Comparison of ENCODE assay signal across 8 cellular contexts in the genomic region with DNA sequence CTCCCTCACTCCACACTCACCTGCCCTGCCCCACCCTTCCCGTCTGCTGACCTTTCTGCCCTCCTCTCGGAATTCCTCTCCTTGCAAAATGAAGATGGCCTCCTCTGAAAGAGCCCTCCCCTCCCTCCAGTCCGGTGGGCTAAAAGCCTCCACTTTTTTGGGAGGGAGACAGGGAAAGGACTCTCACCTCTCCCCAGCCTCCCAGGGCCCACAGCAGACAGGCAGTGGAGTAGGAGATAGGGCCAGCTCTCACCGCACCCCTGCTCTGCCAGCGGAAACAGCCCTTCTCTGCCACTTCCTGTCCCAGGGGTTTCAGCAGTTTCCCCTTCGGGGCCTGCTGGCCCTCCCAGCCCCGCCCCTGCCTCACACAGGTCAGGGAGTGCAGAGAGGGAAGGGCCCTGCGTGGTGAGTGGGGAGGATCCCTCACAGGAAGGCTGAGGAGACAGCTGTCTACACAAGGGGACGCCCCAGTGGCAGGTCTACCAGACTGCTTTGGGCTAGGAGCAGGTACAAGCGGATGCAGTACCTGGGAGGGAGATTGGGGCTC. TPM values are rescaled to one million over a fixed set of nuclear protein-coding genes. Genes with fewer than 3 reads are reported as not detected.
DNase-seq lines count a peak whose midpoint lies in the region; ATAC-seq and TF ChIP-seq lines count a peak whose summit lies in the region.

No MANE protein-coding gene starts in this region.

- H3K36me3 ChIP-seq in sigmoid colon: no peaks in the 10 kb centered on the region

- TF ChIP-seq POLR2A in sigmoid colon (IDR thresholded peaks at IDR 0.05): no peak

- no peaks in the 10 kb centered on the region for H3K9me3 ChIP-seq in sigmoid colon

- peaks cover 14% of the 10 kb centered on the region for H3K36me3 Mint-ChIP-seq in activated CD4-positive, alpha-beta T cell treated with anti-CD3 and anti-CD28 coated beads, Interleukin-2, amount 10 ng/mL, durations not matched to agents 7 days and 5 days (ENCODE audit: low read depth)

- H3K4me3 Mint-ChIP-seq in activated CD4-positive, alpha-beta T cell treated with anti-CD3 and anti-CD28 coated beads, Interleukin-2, amount 10 ng/mL, durations not matched to agents 7 days and 5 days: peak overlapping the region; percentile 82

- H3K27ac Mint-ChIP-seq in activated CD4-positive, alpha-beta T cell treated with anti-CD3 and anti-CD28 coated beads, Interleukin-2, amount 10 ng/mL, durations not matched to agents 7 days and 5 days: peak overlapping the region; percentile 95

- CTCF ChIA-PET in activated CD4-positive, alpha-beta T cell treated with anti-CD3 and anti-CD28 coated beads, Interleukin-2, amount 10 ng/mL, durations not matched to agents 7 days and 5 days (lab: Charles Lee): interaction anchor here (0.5 kb wide), 1 partner anchor 40 kb away, joined by 3 read pairs; no protein-coding TSS in a partner anchor

- H3K4me1 Mint-ChIP-seq in activated CD4-positive, alpha-beta T cell treated with anti-CD3 and anti-CD28 coated beads, Interleukin-2, amount 10 ng/mL, durations not matched to agents 7 days and 5 days: peaks cover 66% of the 10 kb centered on the region

- no peaks in the 10 kb centered on the region for H3K27me3 ChIP-seq in sigmoid colon

- 11 to 20% methylated on average over 10 of the region's 10 CpGs for WGBS in sigmoid colon, 2 donors

- ATAC-seq in GM21576 (IDR thresholded peaks at IDR 0.05; ENCODE audit: unreplicated experiment): peak; percentile 98

- intact Hi-C loops in sigmoid colon (cut with DNase I): no loop called here

- no peaks in the 10 kb centered on the region for H3K27me3 Mint-ChIP-seq in activated CD4-positive, alpha-beta T cell treated with anti-CD3 and anti-CD28 coated beads, Interleukin-2, amount 10 ng/mL, durations not matched to agents 7 days and 5 days

- POLR2A ChIA-PET in activated CD4-positive, alpha-beta T cell treated with anti-CD3 and anti-CD28 coated beads, Interleukin-2, amount 10 ng/mL, durations not matched to agents 7 days and 5 days (lab: Charles Lee): no interaction called here

- peak overlapping the region; percentile 57 for H3K4me3 ChIP-seq in GM12864 (ENCODE audit: low read depth, low read length)
- no peak overlapping the region for H3K4me3 ChIP-seq in sigmoid colon

- DNase-seq in GM12864 (ENCODE audit: low read depth) (peak; percentile 84), KG1 (lab: John Stamatoyannopoulos, UW) (peak; percentile 52), germinal center (ENCODE audit: low spot score) (peak; percentile 85), sigmoid colon (no peak), occipital lobe (lab: John Stamatoyannopoulos, UW) (no peak)
- peak; percentile 92 for DNase-seq in activated CD4-positive, alpha-beta T cell treated with anti-CD3 and anti-CD28 coated beads, Interleukin-2, amount 10 ng/mL, durations not matched to agents 7 days and 5 days
- DNase-seq in stimulated activated CD4-positive, alpha-beta T cell treated with anti-CD3 and anti-CD28 coated beads, TNF-alpha, amount 100 ng/mL, for 1 hour (ENCODE audit: low read depth in 3 of 3, low spot score in 1 of 3): peak; percentile 47 to 77 (median 70)

- H3K9me3 Mint-ChIP-seq in activated CD4-positive, alpha-beta T cell treated with anti-CD3 and anti-CD28 coated beads, Interleukin-2, amount 10 ng/mL, durations not matched to agents 7 days and 5 days: no peaks in the 10 kb centered on the region

- TF ChIP-seq CTCF in GM12864 (IDR thresholded peaks at IDR 0.05; ENCODE audit: low read depth, low read length, missing control alignments): peak; percentile 16
- TF ChIP-seq CTCF in sigmoid colon (IDR thresholded peaks at IDR 0.05): no peak

- H3K27ac ChIP-seq in sigmoid colon: no peak overlapping the region

- TF ChIP-seq EP300 in sigmoid colon (IDR thresholded peaks at IDR 0.05): no peak

- H3K4me1 ChIP-seq in sigmoid colon: no peaks in the 10 kb centered on the region

RNA-seq across cellular contexts. Expression of a gene that starts 18.2 kb away (rescaled TPM):
- 10 to 100 TPM; 46.0 to 49.5 TPM for total RNA-seq in activated CD4-positive, alpha-beta T cell treated with anti-CD3 and anti-CD28 coated beads, Interleukin-2, amount 10 ng/mL, durations not matched to agents 7 days and 5 days
- total RNA-seq in sigmoid colon (1 to 10 TPM; 4.6 to 7.8 (median 5.2) TPM), occipital lobe (0.31 TPM)
- 10 to 100 TPM; 19.2 to 25.9 (median 22.2) TPM for polyA plus RNA-seq in sigmoid colon

Comparison
In these comparisons a context has a peak if more than half of its experiments do, and no peak if none do; other contexts are left out.
1. DNase-seq: peak in GM12864 (single experiment), KG1 (single experiment), activated CD4-positive, alpha-beta T cell treated with anti-CD3 and anti-CD28 coated beads, Interleukin-2, amount 10 ng/mL, durations not matched to agents 7 days and 5 days (single experiment), germinal center (single experiment) and stimulated activated CD4-positive, alpha-beta T cell treated with anti-CD3 and anti-CD28 coated beads, TNF-alpha, amount 100 ng/mL, for 1 hour (3 of 3); none in sigmoid colon (single experiment) and occipital lobe (single experiment).
2. RNA of a gene that starts 18.2 kb away (total RNA-seq): 46.0 to 49.5 TPM in activated CD4-positive, alpha-beta T cell treated with anti-CD3 and anti-CD28 coated beads, Interleukin-2, amount 10 ng/mL, durations not matched to agents 7 days and 5 days; 4.6 to 7.8 TPM in sigmoid colon and 0.31 TPM in occipital lobe (single experiment); every median in the first group is over 4 times any median in the second.